In genomic region chr22:20574920-20575353, GRCh38 we compare ENCODE assay signal across 18 cellular contexts.
DNase-seq lines count a peak whose midpoint lies in the region; ATAC-seq, FAIRE-seq and TF ChIP-seq lines count a peak whose summit lies in the region.
"Had no signal": no experiment of that assay in that cellular context is flagged by ENCODE, and none has a peak within 500 bp of the region (broad histone marks: within the 10 kb centered on the region; RNA-seq: fewer than 3 reads in every experiment).

No MANE protein-coding gene starts in this region.

- no peak overlapping the region for H3K4me2 ChIP-seq in K562 (ENCODE audit: insufficient read depth, low read length)

- no peaks in the 10 kb centered on the region for H3K27me3 Mint-ChIP-seq in memory B cell
- H3K27me3 Mint-ChIP-seq in CD4-positive, alpha-beta T cell = no peaks in the 10 kb centered on the region

- H3K27ac Mint-ChIP-seq in memory B cell = peak overlapping the region; percentile 64
- H3K27ac Mint-ChIP-seq in CD4-positive, alpha-beta T cell = no peak overlapping the region

- H3K36me3 ChIP-seq in left ventricle myocardium inferior (peaks cover 79% of the 10 kb centered on the region), K562 (ENCODE audit: control insufficient read depth, insufficient read depth, low read length) (peaks cover 91% of the 10 kb centered on the region), HAP-1 (replicated peaks) (peaks cover 86% of the 10 kb centered on the region)

- CTCF ChIA-PET in K562 (lab: Yijun Ruan, JAX; ENCODE audit: low intra/inter-chr PET ratio) = interaction anchor here (1.3 kb wide), 1 partner anchor 11 kb away, joined by 8 read pairs; no protein-coding TSS in a partner anchor
- CTCF ChIA-PET in CD4-positive, alpha-beta T cell (lab: Charles Lee) = interaction anchor here (2.1 kb wide), 1 partner anchor 11 kb away, joined by 8 read pairs; no protein-coding TSS in a partner anchor

- 0 out of 2 replicates have a peak, but pooled peaks have one; percentile 41 for TF ChIP-seq POLR2A in K562 (conservative IDR thresholded peaks at IDR 0.05)

- H4K20me1 ChIP-seq in K562 (replicated peaks; ENCODE audit: control insufficient read depth, insufficient read depth, low read length) = peaks cover 54% of the 10 kb centered on the region

- TF ChIP-seq RAD21 in K562 (CRISPR knock-in tag; conservative IDR thresholded peaks at IDR 0.05 in 1 of 2, IDR thresholded peaks at IDR 0.05 in 1 of 2) = no peak

- H3K27ac ChIP-seq in left ventricle myocardium inferior (replicated peaks) (no peak overlapping the region), K562 (ENCODE audit: extremely low read depth, low read depth, low read length) (no peak overlapping the region)
- no peak overlapping the region for H3K27ac ChIP-seq in CD4-positive, alpha-beta T cell (ENCODE audit: low read depth, low read length)
- H3K27ac ChIP-seq: GM23248 had no signal

- no peaks in the 10 kb centered on the region for H3K79me2 ChIP-seq in K562 (ENCODE audit: control insufficient read depth, insufficient read depth, low read length)

- no peak for ATAC-seq in left ventricle myocardium superior
- no peak for ATAC-seq in K562
- ATAC-seq in memory B cell (ENCODE audit: low read depth) = no peak
- ATAC-seq in CD4-positive, alpha-beta T cell (ENCODE audit: poor library complexity) = no peak
- ATAC-seq: PC-3 had no signal

- peaks cover 14% of the 10 kb centered on the region for H3K9me1 ChIP-seq in K562 (ENCODE audit: control insufficient read depth, insufficient read depth, low read length)

- no peaks in the 10 kb centered on the region for H3K9me3 ChIP-seq in left ventricle myocardium inferior (replicated peaks)
- no peaks in the 10 kb centered on the region for H3K9me3 ChIP-seq in K562 (replicated peaks; ENCODE audit: control insufficient read depth, insufficient read depth, low read depth, low read length)
- H3K9me3 ChIP-seq in CD4-positive, alpha-beta T cell (ENCODE audit: control insufficient read depth, low read length) = no peaks in the 10 kb centered on the region
- no peaks in the 10 kb centered on the region for H3K9me3 ChIP-seq in HAP-1
- H3K9me3 ChIP-seq: BE2C had no signal

- H3K9me3 Mint-ChIP-seq in memory B cell = no peaks in the 10 kb centered on the region
- no peaks in the 10 kb centered on the region for H3K9me3 Mint-ChIP-seq in CD4-positive, alpha-beta T cell

- H3K4me1 ChIP-seq in left ventricle myocardium inferior (peaks cover 36% of the 10 kb centered on the region), K562 (replicated peaks in 1 of 2; ENCODE audit: control insufficient read depth in 2 of 2, insufficient read depth in 2 of 2, low read length in 2 of 2) (peaks cover 10 to 27% of the 10 kb centered on the region in 2 experiments), HAP-1 (no peaks in the 10 kb centered on the region)
- H3K4me1 ChIP-seq: BE2C had no signal

- TF ChIP-seq CTCF in left ventricle myocardium inferior (IDR thresholded peaks at IDR 0.05; ENCODE audit: borderline replicate concordance) = no peak
- TF ChIP-seq CTCF in K562 (IDR thresholded peaks at IDR 0.05 in 2 of 3, conservative IDR thresholded peaks at IDR 0.05 in 1 of 3; ENCODE audit: insufficient read depth in 2 of 3, low read depth in 1 of 3, low read length in 3 of 3) = no peak
- no peak for TF ChIP-seq CTCF in CD4-positive, alpha-beta T cell (IDR thresholded peaks at IDR 0.05)

- intact Hi-C loops in left ventricle myocardium inferior (cut with micrococcal nuclease) = no loop called here
- intact Hi-C loops in left ventricle myocardium superior (cut with micrococcal nuclease) = no loop called here
- intact Hi-C loops in K562 (cut with micrococcal nuclease) = no loop called here
- intact Hi-C loops in CD4-positive, alpha-beta T cell (cut with DNase I, micrococcal nuclease) = loop anchor here in 1 of 2 experiments (5.0 kb wide), 1 partner anchor 158 kb away; no protein-coding TSS in a partner anchor

- DNase-seq in left ventricle myocardium inferior (peak; percentile 9), left ventricle myocardium superior (no peak), K562 (ENCODE audit: extremely low read depth in 1 of 4, low spot score in 3 of 4) (no peak), memory B cell (ENCODE audit: low spot score in 2 of 2) (no peak), Kasumi-1 (lab: John Stamatoyannopoulos, UW) (no peak), HAP-1 (ENCODE audit: low spot score in 2 of 2) (no peak)
- DNase-seq in CD4-positive, alpha-beta T cell = no peak
- DNase-seq: BE2C, GF-D8, GM23248, KG1, NCI-H1092 treated with DMSO at 0.1 percent for 48 hours, NCI-H1694, NCI-H2107, NCI-H226, NCI-H526 treated with DMSO at 0.1 percent for 48 hours, PC-3 had no signal

- in situ Hi-C loops in K562 (cut with MboI) = loop anchor here (5.0 kb wide), 1 partner anchor 158 kb away; no protein-coding TSS in a partner anchor
- in situ Hi-C loops in HAP-1 (cut with MboI; ENCODE audit: low sequenced_read_pairs) = no loop called here

- H3K4me3 Mint-ChIP-seq in memory B cell = no peak overlapping the region
- H3K4me3 Mint-ChIP-seq in CD4-positive, alpha-beta T cell = no peak overlapping the region

- WGBS in K562 (ENCODE audit: insufficient coverage, low coverage, missing lambda C conversion rate) = 95% methylated on average over 18 of the region's 18 CpGs

- no peaks in the 10 kb centered on the region for H3K27me3 ChIP-seq in left ventricle myocardium inferior (ENCODE audit: low read depth)
- H3K27me3 ChIP-seq in K562 (ENCODE audit: control insufficient read depth in 2 of 2, insufficient read depth in 2 of 2, low read length in 2 of 2) = no peaks in the 10 kb centered on the region
- H3K27me3 ChIP-seq in CD4-positive, alpha-beta T cell (ENCODE audit: control insufficient read depth, insufficient read depth, low read length) = no peaks in the 10 kb centered on the region
- H3K27me3 ChIP-seq in HAP-1 (ENCODE audit: low read depth) = no peaks in the 10 kb centered on the region
- H3K27me3 ChIP-seq: BE2C had no signal

- H3K4me1 Mint-ChIP-seq in memory B cell = peaks cover 10% of the 10 kb centered on the region
- H3K4me1 Mint-ChIP-seq in CD4-positive, alpha-beta T cell (ENCODE audit: low read depth) = peaks cover 65% of the 10 kb centered on the region

- peaks cover 25% of the 10 kb centered on the region for H3K36me3 Mint-ChIP-seq in memory B cell
- peaks cover 96% of the 10 kb centered on the region for H3K36me3 Mint-ChIP-seq in CD4-positive, alpha-beta T cell (ENCODE audit: low read depth)

- no TSS peak for BruUV-seq in K562 (replicated peaks; lab: Mats Ljungman, UMichigan)

- POLR2A ChIA-PET in K562 (lab: Yijun Ruan, JAX) = interaction anchor here (0.6 to 68.9 kb wide), 8 partner anchors 9 to 552 kb away, joined by 3 to 1693 read pairs (median 3); partner anchors contain the start of gene MED15
- POLR2A ChIA-PET in CD4-positive, alpha-beta T cell (lab: Charles Lee) = interaction anchor here (0.6 to 2.7 kb wide), 3 partner anchors 8 to 683 kb away, joined by 4 to 9 read pairs (median 4); no protein-coding TSS in a partner anchor

- peak overlapping the region in 1 of 2 experiments; percentile 5; a peak in 1 of 4 replicates for H3K9ac ChIP-seq in K562 (ENCODE audit: insufficient read depth in 1 of 2, low read depth in 2 of 2, low read length in 2 of 2)
- H3K9ac ChIP-seq: GM23248 had no signal

- TF ChIP-seq EP300 in K562 (IDR thresholded peaks at IDR 0.05; ENCODE audit: low read length) = no peak

- FAIRE-seq in K562 (lab: Jason Lieb, UNC) = no peak
- FAIRE-seq: HTR-8/SVneo had no signal

- H3K4me3 ChIP-seq in left ventricle myocardium inferior (no peak overlapping the region), K562 (no peak overlapping the region), HAP-1 (no peak overlapping the region)
- H3K4me3 ChIP-seq: GM23248 had no signal

- no peak overlapping the region for H2AFZ ChIP-seq in K562 (ENCODE audit: low read depth, low read length)
- H2AFZ ChIP-seq: GM23248 had no signal

TF ChIP-seq in K562, 482 proteins besides CTCF, POLR2A, EP300 and RAD21 (continues in another document):
- TF ChIP-seq ZNF436 (CRISPR knock-in tag; IDR thresholded peaks at IDR 0.05) (no peak), RBM15 (IDR thresholded peaks at IDR 0.05; ENCODE audit: insufficient read depth, low read length) (no peak), CREM (IDR thresholded peaks at IDR 0.05; ENCODE audit: low read depth) (no peak), ZNF143 (CRISPR knock-in tag; IDR thresholded peaks at IDR 0.05) (no peak), YY1 (IDR thresholded peaks at IDR 0.05; ENCODE audit: borderline replicate concordance in 1 of 3, control insufficient read depth in 1 of 3, extremely low read depth in 1 of 3, insufficient read depth in 3 of 3, insufficient read length in 1 of 3, insufficient replicate concordance in 2 of 3, low read depth in 1 of 3, low read length in 2 of 3) (no peak), POLR2G (IDR thresholded peaks at IDR 0.05; ENCODE audit: low read depth, low read length) (peak; percentile 62), RBM39 (optimal IDR thresholded peaks at IDR 0.05; ENCODE audit: low read depth, low read length) (no peak), ZKSCAN3 (CRISPR knock-in tag; IDR thresholded peaks at IDR 0.05) (no peak), L3MBTL2 (IDR thresholded peaks at IDR 0.05) (no peak), ZNF277 (CRISPR knock-in tag; IDR thresholded peaks at IDR 0.05; ENCODE audit: borderline replicate concordance) (no peak), TCF3 (CRISPR knock-in tag; IDR thresholded peaks at IDR 0.05) (no peak), ATF1 (CRISPR knock-in tag; IDR thresholded peaks at IDR 0.05) (no peak), ATF1 (tag; IDR thresholded peaks at IDR 0.05) (no peak), ETS2 (tag; IDR thresholded peaks at IDR 0.05; ENCODE audit: borderline replicate concordance, poor library complexity, severe bottlenecking) (no peak), ZNF174 (CRISPR knock-in tag; IDR thresholded peaks at IDR 0.05) (no peak), SMAD4 (CRISPR knock-in tag; conservative IDR thresholded peaks at IDR 0.05) (no peak)
- TF ChIP-seq, protein P1, sequence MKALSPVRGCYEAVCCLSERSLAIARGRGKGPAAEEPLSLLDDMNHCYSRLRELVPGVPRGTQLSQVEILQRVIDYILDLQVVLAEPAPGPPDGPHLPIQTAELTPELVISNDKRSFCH (CRISPR knock-in tag; IDR thresholded peaks at IDR 0.05) = no peak
- TF ChIP-seq, protein P1 (tag; IDR thresholded peaks at IDR 0.05) = no peak
